In genomic region chr2:134436706-134437105, GRCh38 we compare ENCODE assay signal across 16 cellular contexts.
"Had no signal": no experiment of that assay in that cellular context is flagged by ENCODE, and none has a peak within 500 bp of the region (broad histone marks: within the 10 kb centered on the region; RNA-seq: fewer than 3 reads in every experiment).

No MANE protein-coding gene starts in this region.

- H3K9me3 Mint-ChIP-seq: activated CD4-positive, alpha-beta memory T cell treated with anti-CD3 and anti-CD28 coated beads for 36 hours; activated T-helper 1 cell treated with anti-CD3 and anti-CD28 coated beads, Interleukin-12 subunit alpha, Interleukin-12 subunit beta, Interleukin-2, Interleukin-4 antibody, amounts not matched to agents 30 ng/mL and 10 ng/mL and 1 ng/mL, durations not matched to agents 14 hours and 24 hours and 36 hours; natural killer cell treated with Interleukin-12 subunit alpha and Interleukin-12 subunit beta and Interleukin-15 and Interleukin-18, amount 100 ng/mL, for 72 hours; stimulated activated memory B cell treated with anti-CD40 and anti-IgM and Interleukin-4, amounts not matched to agents 10 μg/mL and 1 μg/mL and 100 μg/mL, for 72 hours; T-helper 2 cell treated with Interferon-gamma antibody and Interleukin-4, amounts not matched to agents 5 μg/mL and 100 μg/mL, for 36 hours had no signal

- H3K4me3 ChIP-seq: dorsolateral prefrontal cortex, gastroesophageal sphincter, heart right ventricle, lower lobe of right lung, sigmoid colon, spleen had no signal

- DNase-seq: activated CD4-positive, alpha-beta memory T cell treated with anti-CD3 and anti-CD28 coated beads for 36 hours; activated T-cell treated with anti-CD3 and anti-CD28 coated beads for 4 hours; amniotic stem cell; dorsolateral prefrontal cortex; heart right ventricle; left cardiac atrium; lower lobe of right lung; sigmoid colon; spleen; stimulated activated CD4-positive, alpha-beta T cell treated with anti-CD3 and anti-CD28 coated beads, Interleukin-4, amount 100 ng/mL, for 4 hours had no signal

- H3K27ac Mint-ChIP-seq: activated CD4-positive, alpha-beta memory T cell treated with anti-CD3 and anti-CD28 coated beads for 36 hours; activated naive CD8-positive, alpha-beta T cell; activated T-helper 1 cell treated with anti-CD3 and anti-CD28 coated beads, Interleukin-12 subunit alpha, Interleukin-12 subunit beta, Interleukin-2, Interleukin-4 antibody, amounts not matched to agents 30 ng/mL and 10 ng/mL and 1 ng/mL, durations not matched to agents 14 hours and 24 hours and 36 hours; natural killer cell treated with Interleukin-12 subunit alpha and Interleukin-12 subunit beta and Interleukin-15 and Interleukin-18, amount 100 ng/mL, for 72 hours; stimulated activated memory B cell treated with anti-CD40 and anti-IgM and Interleukin-4, amounts not matched to agents 10 μg/mL and 1 μg/mL and 100 μg/mL, for 72 hours; T-helper 2 cell treated with Interferon-gamma antibody and Interleukin-4, amounts not matched to agents 5 μg/mL and 100 μg/mL, for 36 hours had no signal

- ATAC-seq: gastroesophageal sphincter; heart right ventricle; left cardiac atrium; natural killer cell treated with Interleukin-12 subunit alpha and Interleukin-12 subunit beta and Interleukin-15 and Interleukin-18, amount 100 ng/mL, for 72 hours; stimulated activated memory B cell treated with anti-CD40 and anti-IgM and Interleukin-4, amounts not matched to agents 10 μg/mL and 1 μg/mL and 100 μg/mL, for 72 hours had no signal

- H3K36me3 Mint-ChIP-seq: natural killer cell treated with Interleukin-12 subunit alpha and Interleukin-12 subunit beta and Interleukin-15 and Interleukin-18, amount 100 ng/mL, for 72 hours had no signal

- H3K27me3 Mint-ChIP-seq: activated CD4-positive, alpha-beta memory T cell treated with anti-CD3 and anti-CD28 coated beads for 36 hours; activated naive CD8-positive, alpha-beta T cell; natural killer cell treated with Interleukin-12 subunit alpha and Interleukin-12 subunit beta and Interleukin-15 and Interleukin-18, amount 100 ng/mL, for 72 hours; stimulated activated memory B cell treated with anti-CD40 and anti-IgM and Interleukin-4, amounts not matched to agents 10 μg/mL and 1 μg/mL and 100 μg/mL, for 72 hours had no signal

- H3K4me3 Mint-ChIP-seq: activated CD4-positive, alpha-beta memory T cell treated with anti-CD3 and anti-CD28 coated beads for 36 hours; activated naive CD8-positive, alpha-beta T cell; activated T-helper 1 cell treated with anti-CD3 and anti-CD28 coated beads, Interleukin-12 subunit alpha, Interleukin-12 subunit beta, Interleukin-2, Interleukin-4 antibody, amounts not matched to agents 30 ng/mL and 10 ng/mL and 1 ng/mL, durations not matched to agents 14 hours and 24 hours and 36 hours; natural killer cell treated with Interleukin-12 subunit alpha and Interleukin-12 subunit beta and Interleukin-15 and Interleukin-18, amount 100 ng/mL, for 72 hours; stimulated activated memory B cell treated with anti-CD40 and anti-IgM and Interleukin-4, amounts not matched to agents 10 μg/mL and 1 μg/mL and 100 μg/mL, for 72 hours; T-helper 2 cell treated with Interferon-gamma antibody and Interleukin-4, amounts not matched to agents 5 μg/mL and 100 μg/mL, for 36 hours had no signal
